In genomic region chr9:87109182-87109581, GRCh38 we compare ENCODE assay signal across 16 cellular contexts.
DNase-seq lines count a peak whose midpoint lies in the region; ATAC-seq and TF ChIP-seq lines count a peak whose summit lies in the region.
"Had no signal": no experiment of that assay in that cellular context is flagged by ENCODE, and none has a peak within 500 bp of the region (broad histone marks: within the 10 kb centered on the region; RNA-seq: fewer than 3 reads in every experiment).

No MANE protein-coding gene starts in this region.

- no peak overlapping the region for H2AK5ac ChIP-seq in mesenchymal stem cell (ENCODE audit: low read length, severe bottlenecking)

- H2BK12ac ChIP-seq in mesenchymal stem cell (ENCODE audit: low read length in 2 of 2) = no peak overlapping the region

- DNase-seq in AG10803 (ENCODE audit: low read depth) = peak; percentile 40
- no peak for DNase-seq in SK-N-MC (ENCODE audit: low read depth, low spot score)
- peak; percentile 12 to 37 for DNase-seq in fibroblast of lung (ENCODE audit: low read depth in 2 of 2)
- peak; percentile 30 for DNase-seq in mesenchymal stem cell
- DNase-seq in SIG-M5 treated with dmso at 0.1 percent for 504 hours (lab: John Stamatoyannopoulos, UW; ENCODE audit: unreplicated experiment) = no peak
- no peak for DNase-seq in NCI-H524 treated with DMSO at 0.1 percent for 48 hours (lab: John Stamatoyannopoulos, UW)
- DNase-seq in anterior cingulate cortex (lab: John Stamatoyannopoulos, UW) = no peak
- DNase-seq: activated CD4-positive, alpha-beta memory T cell treated with anti-CD3 and anti-CD28 coated beads, Interleukin-2, amount 10 ng/mL, durations not matched to agents 7 days and 5 days; CD4-positive, alpha-beta memory T cell; DMS79 treated with DMSO at 0.1 percent for 48 hours; NCI-H1930; NCI-H510A; small intestine had no signal

- H3K4me3 ChIP-seq in AG10803 (ENCODE audit: low read length) (no peak overlapping the region), SK-N-MC (0 out of 2 replicates have a peak overlapping the region, but pooled peaks have one; percentile 24), fibroblast of lung (replicated peaks in 1 of 4; ENCODE audit: control extremely low read depth in 1 of 4, insufficient read depth in 1 of 4, low read depth in 3 of 4, low read length in 4 of 4) (no peak overlapping the region), mesenchymal stem cell (ENCODE audit: insufficient read depth in 1 of 2, low read depth in 1 of 2, low read length in 2 of 2) (no peak overlapping the region)

- H3K14ac ChIP-seq in mesenchymal stem cell (ENCODE audit: low read length in 2 of 2) = no peak overlapping the region

- no peak overlapping the region for H3K4me2 ChIP-seq in fibroblast of lung (ENCODE audit: extremely low read depth, insufficient read depth, low read length)
- no peak overlapping the region for H3K4me2 ChIP-seq in mesenchymal stem cell (ENCODE audit: low read length, poor library complexity, severe bottlenecking)

- H2AFZ ChIP-seq in fibroblast of lung (ENCODE audit: low read length) = no peak overlapping the region
- H2AFZ ChIP-seq in mesenchymal stem cell (ENCODE audit: low read depth, low read length) = no peak overlapping the region

- H3K9ac ChIP-seq in SK-N-MC (ENCODE audit: insufficient read length) (no peak overlapping the region), fibroblast of lung (ENCODE audit: insufficient read depth, low read length) (no peak overlapping the region), mesenchymal stem cell (ENCODE audit: low read length) (peak overlapping the region; percentile 42)

- H3K4ac ChIP-seq in mesenchymal stem cell (ENCODE audit: low read depth in 1 of 2, low read length in 2 of 2) = no peak overlapping the region

- TF ChIP-seq CTCF in AG10803 (conservative IDR thresholded peaks at IDR 0.05; ENCODE audit: low read length) (no peak), fibroblast of lung (conservative IDR thresholded peaks at IDR 0.05 in 1 of 2, IDR thresholded peaks at IDR 0.05 in 1 of 2; ENCODE audit: low read depth in 1 of 2, low read length in 2 of 2) (no peak)

- no peaks in the 10 kb centered on the region for H4K20me1 ChIP-seq in fibroblast of lung (ENCODE audit: control insufficient read depth, extremely low read depth, insufficient read depth, low read length)

- H3K79me1 ChIP-seq in mesenchymal stem cell (replicated peaks; ENCODE audit: low read length, poor library complexity, severe bottlenecking) = no peaks in the 10 kb centered on the region

- H4K91ac ChIP-seq in mesenchymal stem cell (ENCODE audit: low read length) = no peak overlapping the region

- H3K4me1 ChIP-seq in fibroblast of lung (ENCODE audit: control insufficient read depth, extremely low read depth, insufficient read depth, low read length) (no peaks in the 10 kb centered on the region), mesenchymal stem cell (ENCODE audit: control insufficient read depth, insufficient read depth, low read depth, low read length) (peaks cover 2% of the 10 kb centered on the region)

- no peak overlapping the region for H2BK5ac ChIP-seq in mesenchymal stem cell (ENCODE audit: low read depth, low read length, poor library complexity, severe bottlenecking)

- no peak for ATAC-seq in GM21528 (IDR thresholded peaks at IDR 0.05; ENCODE audit: low FRiP score, unreplicated experiment)
- ATAC-seq: stimulated activated effector memory CD8-positive, alpha-beta T cell treated with anti-CD3 and anti-CD28 coated beads, Interleukin-12 subunit alpha, Interleukin-12 subunit beta, amount 100 ng/mL, for 72 hours had no signal

- H3K18ac ChIP-seq in mesenchymal stem cell (ENCODE audit: low read depth in 1 of 2, low read length in 2 of 2) = peak overlapping the region in 1 of 2 experiments; percentile 37

- no peak overlapping the region for H2BK120ac ChIP-seq in mesenchymal stem cell (ENCODE audit: low read depth, low read length)

- H3K9me3 ChIP-seq in SK-N-MC (ENCODE audit: low read depth, low read length) (peaks cover 4% of the 10 kb centered on the region; the same call in 1 of the 2 replicates), fibroblast of lung (ENCODE audit: control insufficient read depth, insufficient read depth, low read depth, low read length) (no peaks in the 10 kb centered on the region), mesenchymal stem cell (ENCODE audit: control insufficient read depth, low read length) (peaks cover 8% of the 10 kb centered on the region)

- WGBS in mesenchymal stem cell = 99% methylated on average over 2 of the region's 2 CpGs

- H3K79me2 ChIP-seq in fibroblast of lung (ENCODE audit: control insufficient read depth, insufficient read depth, low read length) = no peaks in the 10 kb centered on the region

- H4K8ac ChIP-seq in mesenchymal stem cell (ENCODE audit: low read length) = no peak overlapping the region

- H3K23ac ChIP-seq in mesenchymal stem cell (ENCODE audit: low read length in 2 of 2) = no peak overlapping the region

- peaks cover 5% of the 10 kb centered on the region; the same call in 1 of the 2 replicates for H3K36me3 ChIP-seq in SK-N-MC (ENCODE audit: insufficient read depth, low read length)
- no peaks in the 10 kb centered on the region for H3K36me3 ChIP-seq in fibroblast of lung (ENCODE audit: control insufficient read depth, insufficient read depth, low read length)
- H3K36me3 ChIP-seq in mesenchymal stem cell (ENCODE audit: control insufficient read depth in 1 of 2, insufficient read depth in 2 of 2, low read depth in 1 of 2, low read length in 2 of 2) = no peaks in the 10 kb centered on the region

- H3K27me3 ChIP-seq in fibroblast of lung (ENCODE audit: control insufficient read depth, insufficient read depth, low read length) = no peaks in the 10 kb centered on the region
- no peaks in the 10 kb centered on the region for H3K27me3 ChIP-seq in mesenchymal stem cell (ENCODE audit: control insufficient read depth in 1 of 2, insufficient read depth in 1 of 2, low read length in 2 of 2)

- H2BK15ac ChIP-seq in mesenchymal stem cell (ENCODE audit: low read depth, poor library complexity, severe bottlenecking) = no peak overlapping the region

- H3K27ac ChIP-seq in SK-N-MC (peak overlapping the region; percentile 62; the same call in 1 of the 2 replicates), fibroblast of lung (ENCODE audit: insufficient read depth, low read length) (no peak overlapping the region), mesenchymal stem cell (ENCODE audit: low read length, poor library complexity, severe bottlenecking) (peak overlapping the region; percentile 57)
- H3K27ac ChIP-seq: VCaP had no signal

Comparison
In these comparisons a context has a peak if more than half of its experiments do, and no peak if none do; other contexts are left out.
1. DNase-seq: peak in AG10803 (single experiment), fibroblast of lung (2 of 2) and mesenchymal stem cell (single experiment); none in SK-N-MC (single experiment), SIG-M5 treated with dmso at 0.1 percent for 504 hours (single experiment), NCI-H524 treated with DMSO at 0.1 percent for 48 hours (single experiment) and anterior cingulate cortex (0 of 58).